15 cellular contexts compared by ENCODE assay signal in genomic region chr1:156075775-156076204, GRCh38. TPM values are rescaled to one million over a fixed set of nuclear protein-coding genes. Genes with fewer than 3 reads are reported as not detected.
DNase-seq lines count a peak whose midpoint lies in the region; ATAC-seq and TF ChIP-seq lines count a peak whose summit lies in the region.
"Had no signal": no experiment of that assay in that cellular context is flagged by ENCODE, and none has a peak within 500 bp of the region (broad histone marks: within the 10 kb centered on the region; RNA-seq: fewer than 3 reads in every experiment).

No MANE protein-coding gene starts in this region.

- peaks cover 10% of the 10 kb centered on the region for H3K4me1 Mint-ChIP-seq in activated T-cell treated with anti-CD3 and anti-CD28 coated beads, Interleukin-2, amount 50 U/mL, for 24 hours (ENCODE audit: low read depth)
- no peaks in the 10 kb centered on the region for H3K4me1 Mint-ChIP-seq in activated T-cell treated with anti-CD3 and anti-CD28 coated beads, Interleukin-2, amount 50 U/mL, for 4 hours (ENCODE audit: low read depth)
- peaks cover 52% of the 10 kb centered on the region for H3K4me1 Mint-ChIP-seq in type B pancreatic cell (ENCODE audit: unreplicated experiment)
- H3K4me1 Mint-ChIP-seq in CD8-positive, alpha-beta T cell (ENCODE audit: low read depth), result peaks cover 3% of the 10 kb centered on the region

- WGBS in ectodermal cell, 2 experiments, result 30 to 36% methylated on average over 3 to 4 of the region's 4 CpGs

- intact Hi-C loops in CD8-positive, alpha-beta T cell (cut with DNase I, micrococcal nuclease), result no loop called here

- peaks cover 22% of the 10 kb centered on the region for H3K36me3 ChIP-seq in ectodermal cell (ENCODE audit: control insufficient read depth, insufficient read depth, low read length)
- H3K36me3 ChIP-seq in muscle layer of duodenum (ENCODE audit: control insufficient read depth in 1 of 2, insufficient read depth in 2 of 2, low read length in 2 of 2), result no peaks in the 10 kb centered on the region
- no peaks in the 10 kb centered on the region for H3K36me3 ChIP-seq in CD8-positive, alpha-beta T cell (ENCODE audit: insufficient read depth, low read length)
- H3K36me3 ChIP-seq: transverse colon had no signal

- H3K27ac Mint-ChIP-seq in activated T-cell treated with anti-CD3 and anti-CD28 coated beads, Interleukin-2, amount 50 U/mL, for 24 hours, result no peak overlapping the region
- no peak overlapping the region for H3K27ac Mint-ChIP-seq in type B pancreatic cell
- H3K27ac Mint-ChIP-seq in CD8-positive, alpha-beta T cell, result no peak overlapping the region

- POLR2A ChIA-PET in CD8-positive, alpha-beta T cell (lab: Charles Lee), result no interaction called here

- H3K4me3 ChIP-seq in ectodermal cell (ENCODE audit: insufficient read depth, low read depth, low read length) (no peak overlapping the region), muscle layer of duodenum (ENCODE audit: low read depth in 1 of 2, low read length in 2 of 2) (peak overlapping the region; percentile 44 to 56)
- H3K4me3 ChIP-seq in CD8-positive, alpha-beta T cell (ENCODE audit: low read depth, low read length), result no peak overlapping the region

- no peaks in the 10 kb centered on the region for H3K9me3 ChIP-seq in ectodermal cell (ENCODE audit: control insufficient read depth, low read length)
- H3K9me3 ChIP-seq in muscle layer of duodenum (ENCODE audit: control insufficient read depth in 1 of 2, low read length in 2 of 2), result no peaks in the 10 kb centered on the region
- H3K9me3 ChIP-seq in CD8-positive, alpha-beta T cell (ENCODE audit: low read length), result no peaks in the 10 kb centered on the region
- H3K9me3 ChIP-seq: transverse colon had no signal

- H3K4me3 Mint-ChIP-seq in activated T-cell treated with anti-CD3 and anti-CD28 coated beads, Interleukin-2, amount 50 U/mL, for 24 hours, result peak overlapping the region; percentile 64
- no peak overlapping the region for H3K4me3 Mint-ChIP-seq in activated T-cell treated with anti-CD3 and anti-CD28 coated beads, Interleukin-2, amount 50 U/mL, for 4 hours
- peak overlapping the region; percentile 49 for H3K4me3 Mint-ChIP-seq in type B pancreatic cell
- H3K4me3 Mint-ChIP-seq in CD8-positive, alpha-beta T cell, result no peak overlapping the region

- peak overlapping the region; percentile 66 for H3K27ac ChIP-seq in ectodermal cell (ENCODE audit: insufficient read depth, low read depth, low read length, poor library complexity, severe bottlenecking)
- no peak overlapping the region for H3K27ac ChIP-seq in muscle layer of duodenum (ENCODE audit: low read length)
- no peak overlapping the region for H3K27ac ChIP-seq in CD8-positive, alpha-beta T cell (ENCODE audit: low read depth, low read length)

- TF ChIP-seq CTCF in type B pancreatic cell (conservative IDR thresholded peaks at IDR 0.05), result no peak
- TF ChIP-seq CTCF in CD8-positive, alpha-beta T cell (IDR thresholded peaks at IDR 0.05), result no peak

- peaks cover 72% of the 10 kb centered on the region for H3K4me1 ChIP-seq in ectodermal cell (ENCODE audit: control insufficient read depth, insufficient read depth, low read length)
- no peaks in the 10 kb centered on the region for H3K4me1 ChIP-seq in muscle layer of duodenum (ENCODE audit: control insufficient read depth in 1 of 2, insufficient read depth in 2 of 2, low read length in 2 of 2)
- no peaks in the 10 kb centered on the region for H3K4me1 ChIP-seq in CD8-positive, alpha-beta T cell (ENCODE audit: insufficient read depth, low read length)

- H3K27me3 ChIP-seq in ectodermal cell (ENCODE audit: control insufficient read depth, insufficient read depth, low read length, poor library complexity, severe bottlenecking), result no peaks in the 10 kb centered on the region
- H3K27me3 ChIP-seq in muscle layer of duodenum (ENCODE audit: low read depth, low read length), result no peaks in the 10 kb centered on the region
- H3K27me3 ChIP-seq in CD8-positive, alpha-beta T cell (ENCODE audit: insufficient read depth, low read length), result no peaks in the 10 kb centered on the region
- H3K27me3 ChIP-seq: transverse colon had no signal

- H3K27me3 Mint-ChIP-seq in activated T-cell treated with anti-CD3 and anti-CD28 coated beads, Interleukin-2, amount 50 U/mL, for 24 hours, result peaks cover 14% of the 10 kb centered on the region
- no peaks in the 10 kb centered on the region for H3K27me3 Mint-ChIP-seq in activated T-cell treated with anti-CD3 and anti-CD28 coated beads, Interleukin-2, amount 50 U/mL, for 4 hours (ENCODE audit: low read depth)
- H3K27me3 Mint-ChIP-seq in type B pancreatic cell, result no peaks in the 10 kb centered on the region
- no peaks in the 10 kb centered on the region for H3K27me3 Mint-ChIP-seq in CD8-positive, alpha-beta T cell (ENCODE audit: low read depth)

- no peaks in the 10 kb centered on the region for H3K36me3 Mint-ChIP-seq in activated T-cell treated with anti-CD3 and anti-CD28 coated beads, Interleukin-2, amount 50 U/mL, for 24 hours (ENCODE audit: low read depth)
- H3K36me3 Mint-ChIP-seq in activated T-cell treated with anti-CD3 and anti-CD28 coated beads, Interleukin-2, amount 50 U/mL, for 4 hours (ENCODE audit: insufficient read depth), result no peaks in the 10 kb centered on the region
- H3K36me3 Mint-ChIP-seq in type B pancreatic cell, result peaks cover 42% of the 10 kb centered on the region
- H3K36me3 Mint-ChIP-seq in CD8-positive, alpha-beta T cell, result no peaks in the 10 kb centered on the region

- CTCF ChIA-PET in CD8-positive, alpha-beta T cell (lab: Charles Lee), result interaction anchor here (1.3 to 1.4 kb wide), 3 partner anchors 9 to 54 kb away, joined by 3 to 7 read pairs (median 5); partner anchors contain the start of gene RAB25

- H3K9me3 Mint-ChIP-seq in activated T-cell treated with anti-CD3 and anti-CD28 coated beads, Interleukin-2, amount 50 U/mL, for 24 hours, result no peaks in the 10 kb centered on the region
- H3K9me3 Mint-ChIP-seq in activated T-cell treated with anti-CD3 and anti-CD28 coated beads, Interleukin-2, amount 50 U/mL, for 4 hours, result no peaks in the 10 kb centered on the region
- no peaks in the 10 kb centered on the region for H3K9me3 Mint-ChIP-seq in type B pancreatic cell
- H3K9me3 Mint-ChIP-seq in CD8-positive, alpha-beta T cell, result no peaks in the 10 kb centered on the region

- ATAC-seq in activated T-cell treated with anti-CD3 and anti-CD28 coated beads, Interleukin-2, amount 50 U/mL, for 4 hours, result no peak
- no peak for ATAC-seq in GM21447 (IDR thresholded peaks at IDR 0.05; ENCODE audit: unreplicated experiment)
- ATAC-seq in CD8-positive, alpha-beta T cell, result no peak

- no peak for DNase-seq in activated T-cell treated with anti-CD3 and anti-CD28 coated beads, Interleukin-2, amount 50 U/mL, for 24 hours
- no peak for DNase-seq in activated T-cell treated with anti-CD3 and anti-CD28 coated beads, Interleukin-2, amount 50 U/mL, for 4 hours
- DNase-seq in type B pancreatic cell (ENCODE audit: extremely low spot score, unreplicated experiment), result no peak
- DNase-seq in CD8-positive, alpha-beta T cell, result no peak
- DNase-seq in activated CD8-positive, alpha-beta memory T cell treated with anti-CD3 and anti-CD28 coated beads, Interleukin-2, amount 50 U/mL, for 48 hours, result no peak
- DNase-seq: effector memory CD4-positive, alpha-beta T cell; GOT3; head of caudate nucleus; mesenchymal stem cell; NCI-H1105 treated with DMSO at 0.1 percent for 48 hours; NCI-H510A treated with DMSO at 0.1 percent for 48 hours; transverse colon had no signal

RNA-seq across cellular contexts. Expression of gene MEX3A, which starts 6.5 kb away (rescaled TPM):
- under 1 TPM; 0.50 to 0.66 (median 0.57) TPM for total RNA-seq in activated T-cell treated with anti-CD3 and anti-CD28 coated beads, Interleukin-2, amount 50 U/mL, for 4 hours
- 85.4 TPM for polyA plus RNA-seq in ectodermal cell (2013, experiment 1 of 4)
- polyA plus RNA-seq in ectodermal cell (2013, experiment 2 of 4), result 98.5 TPM
- 84.4 TPM for polyA plus RNA-seq in ectodermal cell (2013, experiment 3 of 4)
- polyA plus RNA-seq in ectodermal cell (2013, experiment 4 of 4), result 88.8 TPM
- 31.0 and 61.9 TPM in 2 replicates for total RNA-seq in type B pancreatic cell (ENCODE audit: low replicate concordance)
- under 1 TPM; 0.14 to 0.22 TPM for total RNA-seq in CD8-positive, alpha-beta T cell

RNA-seq across cellular contexts. Expression of gene RAB25, which starts 14.8 kb away (rescaled TPM):
- total RNA-seq in activated T-cell treated with anti-CD3 and anti-CD28 coated beads, Interleukin-2, amount 50 U/mL, for 4 hours, result under 1 TPM; 0.61 to 0.79 (median 0.63) TPM
- polyA plus RNA-seq in ectodermal cell (2013, experiment 1 of 4), result 7.1 TPM
- polyA plus RNA-seq in ectodermal cell (2013, experiment 2 of 4), result 7.4 TPM
- polyA plus RNA-seq in ectodermal cell (2013, experiment 3 of 4), result 7.5 TPM
- polyA plus RNA-seq in ectodermal cell (2013, experiment 4 of 4), result 6.5 TPM
- 97.9 and 294 TPM in 2 replicates for total RNA-seq in type B pancreatic cell (ENCODE audit: low replicate concordance)
- under 1 TPM; 0.38 to 0.86 TPM for total RNA-seq in CD8-positive, alpha-beta T cell

RNA-seq across cellular contexts. Expression of gene LAMTOR2, which starts 21.2 kb away (rescaled TPM):
- total RNA-seq in activated T-cell treated with anti-CD3 and anti-CD28 coated beads, Interleukin-2, amount 50 U/mL, for 4 hours, result 10 to 100 TPM; 56.6 to 62.3 (median 59.2) TPM
- polyA plus RNA-seq in ectodermal cell (2013, experiment 1 of 4), result 89.9 TPM
- 84.4 TPM for polyA plus RNA-seq in ectodermal cell (2013, experiment 2 of 4)
- 96.6 TPM for polyA plus RNA-seq in ectodermal cell (2013, experiment 3 of 4)
- 105 TPM for polyA plus RNA-seq in ectodermal cell (2013, experiment 4 of 4)
- 55.6 and 60.9 TPM in 2 replicates for total RNA-seq in type B pancreatic cell (ENCODE audit: low replicate concordance)
- 1 to 10 TPM; 6.7 to 8.3 TPM for total RNA-seq in CD8-positive, alpha-beta T cell

RNA-seq across cellular contexts. Expression of gene UBQLN4, which starts 22.2 kb away (rescaled TPM):
- total RNA-seq in activated T-cell treated with anti-CD3 and anti-CD28 coated beads, Interleukin-2, amount 50 U/mL, for 4 hours, result 10 to 100 TPM; 52.9 to 57.3 (median 53.7) TPM
- 95.8 TPM for polyA plus RNA-seq in ectodermal cell (2013, experiment 1 of 4)
- 88.1 TPM for polyA plus RNA-seq in ectodermal cell (2013, experiment 2 of 4)
- polyA plus RNA-seq in ectodermal cell (2013, experiment 3 of 4), result 66.5 TPM
- polyA plus RNA-seq in ectodermal cell (2013, experiment 4 of 4), result 76.3 TPM
- total RNA-seq in type B pancreatic cell (ENCODE audit: low replicate concordance), result 40.3 and 54.5 TPM in 2 replicates
- 10 to 100 TPM in 1 of 2 experiments, 1 to 10 TPM in 1; 9.8 to 10.8 TPM for total RNA-seq in CD8-positive, alpha-beta T cell

RNA-seq across cellular contexts. Expression of gene LMNA, which starts 38.7 kb away (rescaled TPM):
- 100 to 1,000 TPM; 113 to 162 (median 124) TPM for total RNA-seq in activated T-cell treated with anti-CD3 and anti-CD28 coated beads, Interleukin-2, amount 50 U/mL, for 4 hours
- polyA plus RNA-seq in ectodermal cell (2013, experiment 1 of 4), result 35.3 TPM
- 35.9 TPM for polyA plus RNA-seq in ectodermal cell (2013, experiment 2 of 4)
- polyA plus RNA-seq in ectodermal cell (2013, experiment 3 of 4), result 25.6 TPM
- polyA plus RNA-seq in ectodermal cell (2013, experiment 4 of 4), result 30.8 TPM
- 141 and 400 TPM in 2 replicates for total RNA-seq in type B pancreatic cell (ENCODE audit: low replicate concordance)
- 100 to 1,000 TPM; 281 to 298 TPM for total RNA-seq in CD8-positive, alpha-beta T cell

Comparison
In these comparisons a context has a peak if more than half of its experiments do, and no peak if none do; other contexts are left out.
1. H3K4me3 Mint-ChIP-seq: peak in activated T-cell treated with anti-CD3 and anti-CD28 coated beads, Interleukin-2, amount 50 U/mL, for 24 hours (single experiment) and type B pancreatic cell (single experiment); none in activated T-cell treated with anti-CD3 and anti-CD28 coated beads, Interleukin-2, amount 50 U/mL, for 4 hours (single experiment) and CD8-positive, alpha-beta T cell (single experiment).
2. H3K4me3 ChIP-seq: peak in muscle layer of duodenum (2 of 2); none in ectodermal cell (single experiment) and CD8-positive, alpha-beta T cell (single experiment).
3. RNA of gene MEX3A, which starts 6.5 kb away (total RNA-seq): 31.0 to 61.9 TPM in type B pancreatic cell; 0.50 to 0.66 TPM in activated T-cell treated with anti-CD3 and anti-CD28 coated beads, Interleukin-2, amount 50 U/mL, for 4 hours and 0.14 to 0.22 TPM in CD8-positive, alpha-beta T cell; every median in the first group is over 10 times any median in the second.
4. RNA of gene RAB25, which starts 14.8 kb away (total RNA-seq): 97.9 to 294 TPM in type B pancreatic cell; 0.38 to 0.86 TPM in CD8-positive, alpha-beta T cell and 0.61 to 0.79 TPM in activated T-cell treated with anti-CD3 and anti-CD28 coated beads, Interleukin-2, amount 50 U/mL, for 4 hours; every median in the first group is over 10 times any median in the second.